ENCODE assay signal across 1 cellular context in the genomic region with DNA sequence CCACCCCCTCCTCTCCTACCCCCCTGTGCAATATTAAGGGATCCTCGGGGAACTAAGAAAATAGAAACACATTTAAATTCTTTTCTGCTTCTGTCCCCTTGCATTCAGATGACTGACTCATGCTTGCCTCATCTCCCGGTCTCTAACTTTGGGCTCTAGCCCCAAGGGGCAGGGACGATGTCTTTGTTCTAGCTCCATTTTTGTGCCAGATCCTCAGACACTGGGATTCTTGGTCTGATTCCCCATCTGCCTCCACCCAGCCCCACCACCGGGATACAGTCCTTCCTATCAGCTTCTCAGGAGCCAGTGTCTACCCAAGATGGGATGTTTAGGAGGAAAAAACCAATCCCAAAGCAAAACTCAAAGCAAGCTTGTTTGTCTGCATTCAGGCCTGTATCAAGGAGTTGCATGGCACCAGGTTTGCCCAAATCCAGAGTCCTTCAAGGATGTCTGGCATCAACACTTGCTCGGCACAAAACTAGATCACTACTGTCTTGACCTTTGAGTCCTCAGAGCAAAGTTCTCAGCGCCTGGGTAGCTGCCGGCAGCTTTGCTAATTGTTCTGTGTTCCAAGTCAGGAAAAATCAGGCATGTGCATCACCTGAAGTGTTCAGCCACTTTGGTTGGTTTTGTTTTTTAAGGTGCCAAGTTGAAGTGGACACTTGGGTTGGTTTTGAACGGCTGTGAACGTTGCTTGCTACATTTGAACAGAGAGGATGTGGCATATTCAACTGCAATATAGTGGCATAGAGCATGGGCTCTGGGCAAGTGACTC.
TF ChIP-seq lines count a peak whose summit lies in the region.

No MANE protein-coding gene starts in this region.

TF ChIP-seq in H1, 55 proteins besides CTCF, POLR2A, EP300 and RAD21:
- TF ChIP-seq, protein P1, sequence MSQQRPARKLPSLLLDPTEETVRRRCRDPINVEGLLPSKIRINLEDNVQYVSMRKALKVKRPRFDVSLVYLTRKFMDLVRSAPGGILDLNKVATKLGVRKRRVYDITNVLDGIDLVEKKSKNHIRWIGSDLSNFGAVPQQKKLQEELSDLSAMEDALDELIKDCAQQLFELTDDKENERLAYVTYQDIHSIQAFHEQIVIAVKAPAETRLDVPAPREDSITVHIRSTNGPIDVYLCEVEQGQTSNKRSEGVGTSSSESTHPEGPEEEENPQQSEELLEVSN (IDR thresholded peaks at IDR 0.05): no peak
- TF ChIP-seq YY1 (IDR thresholded peaks at IDR 0.05; ENCODE audit: low read depth, low read length): no peak
- no peak for TF ChIP-seq CTBP2 (IDR thresholded peaks at IDR 0.05; ENCODE audit: borderline replicate concordance, insufficient read depth, insufficient read length, low read length)
- TF ChIP-seq NANOG (IDR thresholded peaks at IDR 0.05; ENCODE audit: insufficient read depth, low read depth, low read length, poor library complexity, severe bottlenecking): no peak
- no peak for TF ChIP-seq SIN3A (conservative IDR thresholded peaks at IDR 0.05 in 1 of 2, IDR thresholded peaks at IDR 0.05 in 1 of 2; ENCODE audit: low read depth in 1 of 2, low read length in 2 of 2)
- TF ChIP-seq KDM1A (IDR thresholded peaks at IDR 0.05; ENCODE audit: borderline replicate concordance, low read length): no peak
- TF ChIP-seq SRF (IDR thresholded peaks at IDR 0.05; ENCODE audit: low read depth, low read length): no peak
- no peak for TF ChIP-seq SAP30 (IDR thresholded peaks at IDR 0.05; ENCODE audit: insufficient read depth, insufficient replicate concordance, low read length)
- no peak for TF ChIP-seq MAFK (IDR thresholded peaks at IDR 0.05; ENCODE audit: low read depth, low read length)
- no peak for TF ChIP-seq KDM5A (IDR thresholded peaks at IDR 0.05; ENCODE audit: low read length)
- no peak for TF ChIP-seq GABPA (IDR thresholded peaks at IDR 0.05; ENCODE audit: borderline replicate concordance, insufficient read depth, low read length)
- no peak for TF ChIP-seq EGR1 (IDR thresholded peaks at IDR 0.05; ENCODE audit: borderline replicate concordance, low read depth, low read length)
- no peak for TF ChIP-seq TCF12 (IDR thresholded peaks at IDR 0.05; ENCODE audit: low read depth, low read length)
- no peak for TF ChIP-seq GTF2F1 (IDR thresholded peaks at IDR 0.05; ENCODE audit: borderline replicate concordance, low read depth, low read length)
- TF ChIP-seq BACH1 (IDR thresholded peaks at IDR 0.05; ENCODE audit: low read length): no peak
- TF ChIP-seq, protein P2, sequence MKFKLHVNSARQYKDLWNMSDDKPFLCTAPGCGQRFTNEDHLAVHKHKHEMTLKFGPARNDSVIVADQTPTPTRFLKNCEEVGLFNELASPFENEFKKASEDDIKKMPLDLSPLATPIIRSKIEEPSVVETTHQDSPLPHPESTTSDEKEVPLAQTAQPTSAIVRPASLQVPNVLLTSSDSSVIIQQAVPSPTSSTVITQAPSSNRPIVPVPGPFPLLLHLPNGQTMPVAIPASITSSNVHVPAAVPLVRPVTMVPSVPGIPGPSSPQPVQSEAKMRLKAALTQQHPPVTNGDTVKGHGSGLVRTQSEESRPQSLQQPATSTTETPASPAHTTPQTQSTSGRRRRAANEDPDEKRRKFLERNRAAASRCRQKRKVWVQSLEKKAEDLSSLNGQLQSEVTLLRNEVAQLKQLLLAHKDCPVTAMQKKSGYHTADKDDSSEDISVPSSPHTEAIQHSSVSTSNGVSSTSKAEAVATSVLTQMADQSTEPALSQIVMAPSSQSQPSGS (IDR thresholded peaks at IDR 0.05; ENCODE audit: low read length): no peak
